Comparison of ENCODE assay signal across 8 cellular contexts in genomic region chr7:152674860-152675760, GRCh38. TPM values are rescaled to one million over a fixed set of nuclear protein-coding genes. Genes with fewer than 3 reads are reported as not detected.
DNase-seq lines count a peak whose midpoint lies in the region; ATAC-seq and TF ChIP-seq lines count a peak whose summit lies in the region.

No MANE protein-coding gene starts in this region.

- POLR2A ChIA-PET in A673 (lab: Charles Lee; ENCODE audit: low non-redundant PET): no interaction called here

- CTCF ChIA-PET in A673 (lab: Charles Lee): no interaction called here

- no peaks in the 10 kb centered on the region for H3K27me3 ChIP-seq in A673 (replicated peaks; ENCODE audit: insufficient read depth, low read depth, low read length, poor library complexity)

- intact Hi-C loops in A673 (cut with micrococcal nuclease; ENCODE audit: unreplicated experiment): no loop called here
- intact Hi-C loops in activated T-helper 1 cell treated with anti-CD3 and anti-CD28 coated beads, Interleukin-12 subunit alpha, Interleukin-12 subunit beta, Interleukin-2, Interleukin-4 antibody, amounts not matched to agents 30 ng/mL and 10 ng/mL and 1 ng/mL, durations not matched to agents 14 hours and 24 hours and 36 hours (cut with micrococcal nuclease): loop anchor here (5.0 to 10.0 kb wide), 4 partner anchors 530 to 1440 kb away; partner anchors contain the start of genes CHPF2 and GALNT11

- peak; percentile 74 for DNase-seq in A673 (ENCODE audit: low spot score)
- DNase-seq in GM12865 (ENCODE audit: low read depth): peak; percentile 44
- DNase-seq in NCI-H2227 (lab: John Stamatoyannopoulos, UW; ENCODE audit: unreplicated experiment): peak; percentile 44
- DNase-seq in activated T-helper 1 cell treated with anti-CD3 and anti-CD28 coated beads, Interleukin-12 subunit alpha, Interleukin-12 subunit beta, Interleukin-2, Interleukin-4 antibody, amounts not matched to agents 30 ng/mL and 10 ng/mL and 1 ng/mL, durations not matched to agents 14 hours and 24 hours and 36 hours (ENCODE audit: low spot score): peak; percentile 12
- peak; percentile 34 for DNase-seq in stimulated activated naive CD8-positive, alpha-beta T cell treated with anti-CD3 and anti-CD28 coated beads, Interleukin-15, Interleukin-2, amounts not matched to agents 100 U/mL and 50 U/mL, for 24 hours
- no peak for DNase-seq in CD1c-positive myeloid dendritic cell (ENCODE audit: extremely low spot score)

- peak overlapping the region; percentile 92 for H3K4me3 Mint-ChIP-seq in activated T-helper 1 cell treated with anti-CD3 and anti-CD28 coated beads, Interleukin-12 subunit alpha, Interleukin-12 subunit beta, Interleukin-2, Interleukin-4 antibody, amounts not matched to agents 30 ng/mL and 10 ng/mL and 1 ng/mL, durations not matched to agents 14 hours and 24 hours and 36 hours

- H3K9me3 Mint-ChIP-seq in activated T-helper 1 cell treated with anti-CD3 and anti-CD28 coated beads, Interleukin-12 subunit alpha, Interleukin-12 subunit beta, Interleukin-2, Interleukin-4 antibody, amounts not matched to agents 30 ng/mL and 10 ng/mL and 1 ng/mL, durations not matched to agents 14 hours and 24 hours and 36 hours: no peaks in the 10 kb centered on the region

- H3K4me1 ChIP-seq in A673 (ENCODE audit: insufficient read depth, low read length, poor library complexity, severe bottlenecking): no peaks in the 10 kb centered on the region

- BruUV-seq in A673 (replicated peaks; lab: Mats Ljungman, UMichigan): TSS peak; percentile 72

- H3K4me3 ChIP-seq in A673 (ENCODE audit: low read depth, low read length, poor library complexity, severe bottlenecking): peak overlapping the region; percentile 89
- peak overlapping the region; percentile 98 for H3K4me3 ChIP-seq in GM12865 (ENCODE audit: low read depth, low read length)
- peak overlapping the region; percentile 80 for H3K4me3 ChIP-seq in iPS-18c (ENCODE audit: insufficient read depth, low read depth, low read length)

- ATAC-seq in HG03097 (IDR thresholded peaks at IDR 0.05; ENCODE audit: low FRiP score, unreplicated experiment): peak; percentile 17
- peak; percentile 26 for ATAC-seq in stimulated activated naive CD8-positive, alpha-beta T cell treated with anti-CD3 and anti-CD28 coated beads, Interleukin-15, Interleukin-2, amounts not matched to agents 100 U/mL and 50 U/mL, for 24 hours

- H3K4me1 Mint-ChIP-seq in activated T-helper 1 cell treated with anti-CD3 and anti-CD28 coated beads, Interleukin-12 subunit alpha, Interleukin-12 subunit beta, Interleukin-2, Interleukin-4 antibody, amounts not matched to agents 30 ng/mL and 10 ng/mL and 1 ng/mL, durations not matched to agents 14 hours and 24 hours and 36 hours (ENCODE audit: low read depth): peaks cover 25% of the 10 kb centered on the region

- no peak for TF ChIP-seq CTCF in A673 (conservative IDR thresholded peaks at IDR 0.05; ENCODE audit: low read depth, low read length)
- TF ChIP-seq CTCF in GM12865 (IDR thresholded peaks at IDR 0.05; ENCODE audit: insufficient read depth, low read depth, low read length, missing control alignments): no peak

- H3K9me3 ChIP-seq in A673 (ENCODE audit: low read depth, low read length, poor library complexity, severe bottlenecking) (no peaks in the 10 kb centered on the region), iPS-18c (ENCODE audit: control insufficient read depth, insufficient read depth, low read length) (no peaks in the 10 kb centered on the region)

- peak overlapping the region; percentile 95 for H3K27ac Mint-ChIP-seq in activated T-helper 1 cell treated with anti-CD3 and anti-CD28 coated beads, Interleukin-12 subunit alpha, Interleukin-12 subunit beta, Interleukin-2, Interleukin-4 antibody, amounts not matched to agents 30 ng/mL and 10 ng/mL and 1 ng/mL, durations not matched to agents 14 hours and 24 hours and 36 hours

- peaks cover 11% of the 10 kb centered on the region for H3K36me3 Mint-ChIP-seq in activated T-helper 1 cell treated with anti-CD3 and anti-CD28 coated beads, Interleukin-12 subunit alpha, Interleukin-12 subunit beta, Interleukin-2, Interleukin-4 antibody, amounts not matched to agents 30 ng/mL and 10 ng/mL and 1 ng/mL, durations not matched to agents 14 hours and 24 hours and 36 hours (ENCODE audit: low read depth)

- peak overlapping the region; percentile 88 for H3K27ac ChIP-seq in A673 (ENCODE audit: low read depth, low read length, poor library complexity, severe bottlenecking)

- H3K27me3 Mint-ChIP-seq in activated T-helper 1 cell treated with anti-CD3 and anti-CD28 coated beads, Interleukin-12 subunit alpha, Interleukin-12 subunit beta, Interleukin-2, Interleukin-4 antibody, amounts not matched to agents 30 ng/mL and 10 ng/mL and 1 ng/mL, durations not matched to agents 14 hours and 24 hours and 36 hours (ENCODE audit: insufficient read depth): no peaks in the 10 kb centered on the region

- H3K36me3 ChIP-seq in A673 (ENCODE audit: insufficient read depth, low read length, poor library complexity, severe bottlenecking): peaks cover 6% of the 10 kb centered on the region

RNA-seq across cellular contexts. Expression of gene XRCC2, which starts 0.8 kb away (rescaled TPM):
- total RNA-seq in A673 (2021): 28.2 and 28.5 TPM in 2 replicates
- 24.0 and 24.5 TPM in 2 replicates for total RNA-seq in activated T-helper 1 cell treated with anti-CD3 and anti-CD28 coated beads, Interleukin-12 subunit alpha, Interleukin-12 subunit beta, Interleukin-2, Interleukin-4 antibody, amounts not matched to agents 30 ng/mL and 10 ng/mL and 1 ng/mL, durations not matched to agents 14 hours and 24 hours and 36 hours
